37 cellular contexts compared by ENCODE assay signal in genomic region chr1:224096773-224097172, GRCh38.
"Had no signal": no experiment of that assay in that cellular context is flagged by ENCODE, and none has a peak within 500 bp of the region (broad histone marks: within the 10 kb centered on the region; RNA-seq: fewer than 3 reads in every experiment).

No MANE protein-coding gene starts in this region.

- H3K4me1 Mint-ChIP-seq: activated naive CD4-positive, alpha-beta T cell treated with anti-CD3 and anti-CD28 coated beads, Interleukin-2, amount 10 ng/mL, durations not matched to agents 7 days and 5 days; activated naive CD4-positive, alpha-beta T cell treated with anti-CD3 and anti-CD28 coated beads, Interleukin-2, amount 50 U/mL, for 24 hours; activated naive CD8-positive, alpha-beta T cell treated with anti-CD3 and anti-CD28 coated beads for 36 hours; activated naive CD8-positive, alpha-beta T cell treated with anti-CD3 and anti-CD28 coated beads, Interleukin-2, amount 10 ng/mL, durations not matched to agents 7 days and 5 days; activated naive CD8-positive, alpha-beta T cell treated with anti-CD3 and anti-CD28 coated beads, Interleukin-2, amount 50 U/mL, for 24 hours; activated T-helper 17 cell treated with anti-CD3 and anti-CD28 coated beads, Interleukin-2, amount 50 U/mL, for 72 hours; brain; central memory CD8-positive, alpha-beta T cell had no signal

- H3K4me3 ChIP-seq: adrenal gland, ascending aorta, body of pancreas, breast epithelium, cardiac muscle cell had no signal

- H3K9me3 ChIP-seq: adrenal gland, ascending aorta, body of pancreas, breast epithelium had no signal

- H3K27ac ChIP-seq: adrenal gland, ascending aorta, body of pancreas, brain microvascular endothelial cell, breast epithelium, cardiac muscle cell had no signal

- H3K27me3 ChIP-seq: ascending aorta, body of pancreas, brain microvascular endothelial cell, breast epithelium had no signal

- H3K36me3 ChIP-seq: adrenal gland, ascending aorta, brain microvascular endothelial cell, breast epithelium, cardiac muscle cell had no signal

- H3K36me3 Mint-ChIP-seq: activated naive CD4-positive, alpha-beta T cell treated with anti-CD3 and anti-CD28 coated beads, Interleukin-2, amount 10 ng/mL, durations not matched to agents 7 days and 5 days; activated naive CD4-positive, alpha-beta T cell treated with anti-CD3 and anti-CD28 coated beads, Interleukin-2, amount 50 U/mL, for 24 hours; activated naive CD4-positive, alpha-beta T cell treated with anti-CD3 and anti-CD28 coated beads, Interleukin-2, amount 50 U/mL, for 72 hours; activated naive CD8-positive, alpha-beta T cell; activated naive CD8-positive, alpha-beta T cell treated with anti-CD3 and anti-CD28 coated beads for 36 hours; activated naive CD8-positive, alpha-beta T cell treated with anti-CD3 and anti-CD28 coated beads, Interleukin-2, amount 10 ng/mL, durations not matched to agents 7 days and 5 days; brain had no signal

- H3K4me3 Mint-ChIP-seq: activated naive CD4-positive, alpha-beta T cell treated with anti-CD3 and anti-CD28 coated beads for 36 hours; activated naive CD4-positive, alpha-beta T cell treated with anti-CD3 and anti-CD28 coated beads, Interleukin-2, amount 10 ng/mL, durations not matched to agents 7 days and 5 days; activated naive CD4-positive, alpha-beta T cell treated with anti-CD3 and anti-CD28 coated beads, Interleukin-2, amount 50 U/mL, for 24 hours; activated naive CD8-positive, alpha-beta T cell; activated naive CD8-positive, alpha-beta T cell treated with anti-CD3 and anti-CD28 coated beads for 36 hours; activated naive CD8-positive, alpha-beta T cell treated with anti-CD3 and anti-CD28 coated beads, Interleukin-2, amount 10 ng/mL, durations not matched to agents 7 days and 5 days; activated naive CD8-positive, alpha-beta T cell treated with anti-CD3 and anti-CD28 coated beads, Interleukin-2, amount 50 U/mL, for 24 hours; activated T-cell treated with anti-CD3 and anti-CD28 coated beads, Interleukin-2, amount 50 U/mL, for 24 hours; activated T-cell treated with anti-CD3 and anti-CD28 coated beads, Interleukin-2, amount 50 U/mL, for 4 hours; activated T-cell treated with anti-CD3 and anti-CD28 coated beads, Interleukin-2, amount 50 U/mL, for 72 hours; activated T-helper 1 cell treated with anti-CD3 and anti-CD28 coated beads, Interleukin-12 subunit alpha, Interleukin-12 subunit beta, Interleukin-2, Interleukin-4 antibody, amounts not matched to agents 30 ng/mL and 10 ng/mL and 1 ng/mL, durations not matched to agents 14 hours and 24 hours and 36 hours; activated T-helper 17 cell treated with anti-CD3 and anti-CD28 coated beads, Interleukin-2, amount 50 U/mL, for 72 hours; brain; central memory CD8-positive, alpha-beta T cell had no signal

- H3K27ac Mint-ChIP-seq: activated naive CD4-positive, alpha-beta T cell treated with anti-CD3 and anti-CD28 coated beads for 36 hours; activated naive CD4-positive, alpha-beta T cell treated with anti-CD3 and anti-CD28 coated beads, Interleukin-2, amount 10 ng/mL, durations not matched to agents 7 days and 5 days; activated naive CD4-positive, alpha-beta T cell treated with anti-CD3 and anti-CD28 coated beads, Interleukin-2, amount 50 U/mL, for 24 hours; activated naive CD4-positive, alpha-beta T cell treated with anti-CD3 and anti-CD28 coated beads, Interleukin-2, amount 50 U/mL, for 72 hours; activated naive CD8-positive, alpha-beta T cell; activated naive CD8-positive, alpha-beta T cell treated with anti-CD3 and anti-CD28 coated beads for 36 hours; activated naive CD8-positive, alpha-beta T cell treated with anti-CD3 and anti-CD28 coated beads, Interleukin-2, amount 10 ng/mL, durations not matched to agents 7 days and 5 days; activated naive CD8-positive, alpha-beta T cell treated with anti-CD3 and anti-CD28 coated beads, Interleukin-2, amount 50 U/mL, for 24 hours; activated T-cell treated with anti-CD3 and anti-CD28 coated beads, Interleukin-2, amount 50 U/mL, for 24 hours; activated T-cell treated with anti-CD3 and anti-CD28 coated beads, Interleukin-2, amount 50 U/mL, for 72 hours; activated T-helper 1 cell treated with anti-CD3 and anti-CD28 coated beads, Interleukin-12 subunit alpha, Interleukin-12 subunit beta, Interleukin-2, Interleukin-4 antibody, amounts not matched to agents 30 ng/mL and 10 ng/mL and 1 ng/mL, durations not matched to agents 14 hours and 24 hours and 36 hours; activated T-helper 17 cell treated with anti-CD3 and anti-CD28 coated beads, Interleukin-2, amount 50 U/mL, for 72 hours; activated T-helper 2 cell treated with anti-CD3 and anti-CD28 coated beads, Interferon-gamma antibody, Interleukin-2, Interleukin-4, amounts not matched to agents 10 μg/mL and 5 μg/mL and 100 μg/mL, durations not matched to agents 14 hours and 24 hours and 36 hours; brain had no signal

- H3K4me1 ChIP-seq: adrenal gland, ascending aorta, body of pancreas, breast epithelium had no signal

- H3K9me3 Mint-ChIP-seq: activated naive CD4-positive, alpha-beta T cell treated with anti-CD3 and anti-CD28 coated beads for 36 hours; activated naive CD4-positive, alpha-beta T cell treated with anti-CD3 and anti-CD28 coated beads, Interleukin-2, amount 10 ng/mL, durations not matched to agents 7 days and 5 days; activated naive CD4-positive, alpha-beta T cell treated with anti-CD3 and anti-CD28 coated beads, Interleukin-2, amount 50 U/mL, for 24 hours; activated naive CD4-positive, alpha-beta T cell treated with anti-CD3 and anti-CD28 coated beads, Interleukin-2, amount 50 U/mL, for 72 hours; activated naive CD8-positive, alpha-beta T cell treated with anti-CD3 and anti-CD28 coated beads for 36 hours; activated naive CD8-positive, alpha-beta T cell treated with anti-CD3 and anti-CD28 coated beads, Interleukin-2, amount 10 ng/mL, durations not matched to agents 7 days and 5 days; activated naive CD8-positive, alpha-beta T cell treated with anti-CD3 and anti-CD28 coated beads, Interleukin-2, amount 50 U/mL, for 24 hours; activated T-cell treated with anti-CD3 and anti-CD28 coated beads, Interleukin-2, amount 50 U/mL, for 24 hours; activated T-cell treated with anti-CD3 and anti-CD28 coated beads, Interleukin-2, amount 50 U/mL, for 4 hours; activated T-cell treated with anti-CD3 and anti-CD28 coated beads, Interleukin-2, amount 50 U/mL, for 72 hours; activated T-helper 1 cell treated with anti-CD3 and anti-CD28 coated beads, Interleukin-12 subunit alpha, Interleukin-12 subunit beta, Interleukin-2, Interleukin-4 antibody, amounts not matched to agents 30 ng/mL and 10 ng/mL and 1 ng/mL, durations not matched to agents 14 hours and 24 hours and 36 hours; activated T-helper 17 cell treated with anti-CD3 and anti-CD28 coated beads, Interleukin-2, amount 50 U/mL, for 72 hours; activated T-helper 2 cell treated with anti-CD3 and anti-CD28 coated beads, Interferon-gamma antibody, Interleukin-2, Interleukin-4, amounts not matched to agents 10 μg/mL and 5 μg/mL and 100 μg/mL, durations not matched to agents 14 hours and 24 hours and 36 hours; central memory CD8-positive, alpha-beta T cell had no signal

- DNase-seq: activated effector memory CD4-positive, alpha-beta T cell treated with anti-CD3 and anti-CD28 coated beads, Interleukin-2, amount 50 U/mL, for 16 hours; activated effector memory CD4-positive, alpha-beta T cell treated with Interleukin-2 at 50 U/mL for 16 hours; activated gamma-delta T cell; activated gamma-delta T cell treated with Interleukin-2 at 50 U/mL for 16 hours; activated naive CD4-positive, alpha-beta T cell; activated naive CD4-positive, alpha-beta T cell treated with anti-CD3 and anti-CD28 coated beads for 36 hours; activated naive CD4-positive, alpha-beta T cell treated with anti-CD3 and anti-CD28 coated beads, Interleukin-2, amount 10 ng/mL, durations not matched to agents 7 days and 5 days; activated naive CD4-positive, alpha-beta T cell treated with anti-CD3 and anti-CD28 coated beads, Interleukin-2, amount 50 U/mL, for 16 hours; activated naive CD4-positive, alpha-beta T cell treated with Interleukin-2 at 50 U/mL for 16 hours; activated naive CD8-positive, alpha-beta T cell treated with anti-CD3 and anti-CD28 coated beads for 36 hours; activated naive CD8-positive, alpha-beta T cell treated with anti-CD3 and anti-CD28 coated beads, Interleukin-2, amount 10 ng/mL, durations not matched to agents 7 days and 5 days; activated naive CD8-positive, alpha-beta T cell treated with anti-CD3 and anti-CD28 coated beads, Interleukin-2, amount 50 U/mL, for 24 hours; activated T-cell treated with anti-CD3 and anti-CD28 coated beads, Interleukin-2, amount 50 U/mL, for 24 hours; activated T-cell treated with anti-CD3 and anti-CD28 coated beads, Interleukin-2, amount 50 U/mL, for 4 hours; activated T-cell treated with anti-CD3 and anti-CD28 coated beads, Interleukin-2, amount 50 U/mL, for 48 hours; activated T-cell treated with anti-CD3 and anti-CD28 coated beads, Interleukin-2, amount 50 U/mL, for 72 hours; adrenal gland; amniotic stem cell; amygdala; anterior cingulate cortex; aorta; body of pancreas; brain microvascular endothelial cell; caudate nucleus; central memory CD4-positive, alpha-beta T cell; cerebellar nuclear complex had no signal
